ENCODE assay signal across 20 cellular contexts in genomic region chr1:245173446-245174178, GRCh38. TPM values are rescaled to one million over a fixed set of nuclear protein-coding genes. Genes with fewer than 3 reads are reported as not detected.
DNase-seq lines count a peak whose midpoint lies in the region; ATAC-seq, FAIRE-seq and TF ChIP-seq lines count a peak whose summit lies in the region.
"Had no signal": no experiment of that assay in that cellular context is flagged by ENCODE, and none has a peak within 500 bp of the region (broad histone marks: within the 10 kb centered on the region; RNA-seq: fewer than 3 reads in every experiment).

No MANE protein-coding gene starts in this region.

- CTCF ChIA-PET in HepG2 (lab: Yijun Ruan, JAX; ENCODE audit: low intra/inter-chr PET ratio, low total read pairs) = no interaction called here

- ATAC-seq in right lobe of liver = peak in 3 of 4 donors; percentile 14 to 57 (median 19)
- no peak for ATAC-seq in HepG2
- ATAC-seq in left lung = peak; percentile 45
- peak; percentile 53 for ATAC-seq in upper lobe of right lung
- no peak for ATAC-seq in HG02759 (IDR thresholded peaks at IDR 0.05; ENCODE audit: unreplicated experiment)
- ATAC-seq: HCT116 had no signal

- no peak overlapping the region for H3K9ac ChIP-seq in HepG2 (ENCODE audit: insufficient read depth, low read depth, low read length)
- H3K9ac ChIP-seq: parathyroid adenoma had no signal

- H3K27ac ChIP-seq in right lobe of liver (no peak overlapping the region), HepG2 (ENCODE audit: extremely low read length, insufficient read depth, low read length) (no peak overlapping the region), left lung (no peak overlapping the region), upper lobe of right lung (no peak overlapping the region)
- H3K27ac ChIP-seq: dorsolateral prefrontal cortex, parathyroid adenoma, PC-9 had no signal

- TF ChIP-seq RAD21 in HepG2 (CRISPR knock-in tag; IDR thresholded peaks at IDR 0.05) = no peak

- H3K27me3 ChIP-seq in right lobe of liver (no peaks in the 10 kb centered on the region), HepG2 (ENCODE audit: control insufficient read depth in 1 of 2, insufficient read depth in 2 of 2, low read length in 2 of 2) (no peaks in the 10 kb centered on the region; a peak in 1 of 5 replicates), left lung (no peaks in the 10 kb centered on the region), upper lobe of right lung (no peaks in the 10 kb centered on the region)
- H3K27me3 ChIP-seq: dorsolateral prefrontal cortex had no signal

- FAIRE-seq in HepG2 (lab: Jason Lieb, UNC) = no peak

- no peak for TF ChIP-seq CTCF in right lobe of liver (IDR thresholded peaks at IDR 0.05)
- no peak for TF ChIP-seq CTCF in HepG2 (CRISPR knock-in tag; IDR thresholded peaks at IDR 0.05)
- TF ChIP-seq CTCF in left lung (IDR thresholded peaks at IDR 0.05) = no peak
- no peak for TF ChIP-seq CTCF in upper lobe of right lung (IDR thresholded peaks at IDR 0.05)

- no peak overlapping the region for H3K4me2 ChIP-seq in HepG2 (ENCODE audit: low read depth, low read length)
- H3K4me2 ChIP-seq: PC-9 had no signal

- TF ChIP-seq POLR2A in right lobe of liver (IDR thresholded peaks at IDR 0.05) = no peak
- TF ChIP-seq POLR2A in HepG2 (IDR thresholded peaks at IDR 0.05; ENCODE audit: insufficient read depth in 1 of 2, low read depth in 2 of 2, low read length in 2 of 2) = no peak

- no peaks in the 10 kb centered on the region for H3K79me2 ChIP-seq in HepG2 (ENCODE audit: insufficient read depth, low read length)
- H3K79me2 ChIP-seq: parathyroid adenoma had no signal

- intact Hi-C loops in right lobe of liver (cut with DNase I) = no loop called here
- intact Hi-C loops in HepG2 (cut with micrococcal nuclease; ENCODE audit: unreplicated experiment) = no loop called here
- intact Hi-C loops in left lung (cut with DNase I) = no loop called here
- intact Hi-C loops in upper lobe of right lung (cut with DNase I) = no loop called here

- H3K36me3 ChIP-seq in right lobe of liver (no peaks in the 10 kb centered on the region), HepG2 (replicated peaks in 1 of 2; ENCODE audit: control insufficient read depth in 1 of 2, insufficient read depth in 2 of 2, low read length in 2 of 2) (no peaks in the 10 kb centered on the region), left lung (no peaks in the 10 kb centered on the region), upper lobe of right lung (no peaks in the 10 kb centered on the region)

- WGBS in right lobe of liver (ENCODE audit: insufficient coverage, low coverage, low lambda C conversion rate, missing lambda C conversion rate) = 42% methylated on average over 16 of the region's 21 CpGs
- 49% methylated on average over 19 of the region's 21 CpGs for WGBS in HepG2 (ENCODE audit: low lambda C conversion rate)

- DNase-seq in right lobe of liver = no peak
- no peak for DNase-seq in HepG2 (ENCODE audit: low spot score)
- peak; percentile 95 for DNase-seq in NCI-H69 (lab: John Stamatoyannopoulos, UW)
- no peak for DNase-seq in left lung
- no peak for DNase-seq in upper lobe of right lung
- DNase-seq in NCI-H2171 treated with DMSO at 0.1 percent for 48 hours (lab: John Stamatoyannopoulos, UW) = no peak
- DNase-seq in stimulated activated CD4-positive, alpha-beta T cell treated with anti-CD3 and anti-CD28 coated beads, Interleukin-12 subunit alpha, Interleukin-12 subunit beta, amount 100 ng/mL, for 4 hours = no peak
- DNase-seq: activated CD4-positive, alpha-beta T cell treated with anti-CD3 and anti-CD28 coated beads for 48 hours; activated effector memory CD4-positive, alpha-beta T cell treated with Interleukin-2 at 50 U/mL for 16 hours; caudate nucleus; dorsolateral prefrontal cortex; erythroblast; NCI-H1694; NCI-H524; PC-9; stimulated activated CD4-positive, alpha-beta T cell treated with anti-CD3 and anti-CD28 coated beads, Interleukin-4, amount 100 ng/mL, for 1 hour; substantia nigra had no signal

- BruUV-seq in HepG2 (replicated peaks; lab: Mats Ljungman, UMichigan) = no TSS peak

- H2AFZ ChIP-seq in HepG2 (ENCODE audit: low read length) = no peak overlapping the region
- H2AFZ ChIP-seq: parathyroid adenoma, PC-9 had no signal

- in situ Hi-C loops in HepG2 (cut with HindIII; ENCODE audit: extremely low pct_ligation_motif_present, low pct_unique_long_range_greater_than_20kb) = loop anchor here (25.0 kb wide), 1 partner anchor 1314 kb away; no protein-coding TSS in a partner anchor

- H3K4me3 ChIP-seq in right lobe of liver = no peak overlapping the region
- no peak overlapping the region for H3K4me3 ChIP-seq in HepG2 (replicated peaks in 1 of 3; ENCODE audit: insufficient read depth in 1 of 3, low read depth in 2 of 3, low read length in 3 of 3)
- no peak overlapping the region for H3K4me3 ChIP-seq in left lung
- H3K4me3 ChIP-seq in upper lobe of right lung = no peak overlapping the region
- H3K4me3 ChIP-seq: dorsolateral prefrontal cortex, PC-9 had no signal

- no peaks in the 10 kb centered on the region for H4K20me1 ChIP-seq in HepG2 (ENCODE audit: insufficient read depth, low read length)

- H3K4me1 ChIP-seq in right lobe of liver (no peaks in the 10 kb centered on the region), HepG2 (ENCODE audit: insufficient read depth, low read length) (no peaks in the 10 kb centered on the region), left lung (peaks cover 0 to under 1% of the 10 kb centered on the region in 2 donors), upper lobe of right lung (no peaks in the 10 kb centered on the region)
- H3K4me1 ChIP-seq: parathyroid adenoma had no signal

- TF ChIP-seq EP300 in HepG2 (IDR thresholded peaks at IDR 0.05; ENCODE audit: low read depth in 2 of 2, low read length in 2 of 2) (no peak), HepG2 (CRISPR knock-in tag; IDR thresholded peaks at IDR 0.05; ENCODE audit: borderline replicate concordance) (no peak)

- H3K9me3 ChIP-seq in right lobe of liver (no peaks in the 10 kb centered on the region), HepG2 (ENCODE audit: low read length) (no peaks in the 10 kb centered on the region), left lung (no peaks in the 10 kb centered on the region), upper lobe of right lung (no peaks in the 10 kb centered on the region)

- POLR2A ChIA-PET in HepG2 (lab: Yijun Ruan, JAX) = no interaction called here

TF ChIP-seq in HepG2, 621 proteins besides CTCF, POLR2A, EP300 and RAD21 (continues in another document):
- TF ChIP-seq ZNF788 (CRISPR knock-in tag; IDR thresholded peaks at IDR 0.05; ENCODE audit: borderline replicate concordance) (no peak), ZFP82 (CRISPR knock-in tag; IDR thresholded peaks at IDR 0.05; ENCODE audit: borderline replicate concordance) (no peak), ZNF230 (CRISPR knock-in tag; IDR thresholded peaks at IDR 0.05) (no peak), ZNF720 (CRISPR knock-in tag; IDR thresholded peaks at IDR 0.05) (no peak), SIN3A (IDR thresholded peaks at IDR 0.05; ENCODE audit: borderline replicate concordance, low read depth, low read length) (no peak), DRAP1 (CRISPR knock-in tag; IDR thresholded peaks at IDR 0.05) (no peak), WIZ (CRISPR knock-in tag; IDR thresholded peaks at IDR 0.05) (no peak), MAFG (CRISPR knock-in tag; IDR thresholded peaks at IDR 0.05) (no peak), BATF2 (CRISPR knock-in tag; IDR thresholded peaks at IDR 0.05) (no peak), CHCHD3 (CRISPR knock-in tag; IDR thresholded peaks at IDR 0.05) (no peak)

RNA-seq across cellular contexts. Expression of gene KIF26B, which starts 18.8 kb away (rescaled TPM):
- under 1 TPM; 0.31 to 0.55 (median 0.35) TPM for total RNA-seq in right lobe of liver
- total RNA-seq in HepG2 (2016; rRNA removed; fragmentation: Illumina TruSeq; extraction: Trizol) = 0.03 and 0.09 TPM in 2 replicates
- 0.20 TPM in 1 of 2 replicates, not detected in the other for total RNA-seq in HepG2 (2016; cell fraction: cytosol; rRNA removed; fragmentation: Illumina TruSeq; extraction: Trizol; ENCODE audit: low read depth)
- 0.06 and 0.07 TPM in 2 replicates for total RNA-seq in HepG2 (2016; cell fraction: insoluble cytoplasmic fraction; rRNA removed; fragmentation: Illumina TruSeq; extraction: Trizol)
- 0.09 and 0.10 TPM in 2 replicates for total RNA-seq in HepG2 (2016; cell fraction: membrane; rRNA removed; fragmentation: Illumina TruSeq; extraction: Trizol)
- 0.06 and 0.09 TPM in 2 replicates for total RNA-seq in HepG2 (2016; cell fraction: nucleus; rRNA removed; fragmentation: Illumina TruSeq; extraction: Trizol)
- polyA plus RNA-seq in HepG2 (2011; rRNA removed) = 0.08 and 0.09 TPM in 2 replicates
- polyA plus RNA-seq in HepG2 (2011; cell fraction: cytosol; rRNA removed) = 0.03 and 0.05 TPM in 2 replicates
- polyA plus RNA-seq in HepG2 (2011; cell fraction: nucleus; rRNA removed) = 0.39 and 0.78 TPM in 2 replicates
- 0.23 and 0.25 TPM in 2 replicates for polyA plus RNA-seq in HepG2 (2012)
- polyA plus RNA-seq in HepG2 (2016; cell fraction: cytosol; fragmentation: Illumina TruSeq; extraction: Trizol; ENCODE audit: low read depth) = not detected in 2 replicates
- 0.10 TPM in 1 of 2 replicates, not detected in the other for polyA plus RNA-seq in HepG2 (2016; cell fraction: insoluble cytoplasmic fraction; fragmentation: Illumina TruSeq; extraction: Trizol; ENCODE audit: low read depth)
- polyA plus RNA-seq in HepG2 (2016; cell fraction: membrane; fragmentation: Illumina TruSeq; extraction: Trizol; ENCODE audit: low read depth) = not detected in 2 replicates
- 0.15 TPM in 1 of 2 replicates, not detected in the other for polyA plus RNA-seq in HepG2 (2016; cell fraction: nucleus; fragmentation: Illumina TruSeq; extraction: Trizol; ENCODE audit: insufficient read depth, low read depth)
- polyA minus RNA-seq in HepG2 (2011; rRNA and poly(A)+ RNA removed; ENCODE audit: low replicate concordance) = 0.02 and 0.26 TPM in 2 replicates
- polyA minus RNA-seq in HepG2 (2011; cell fraction: cytosol; rRNA and poly(A)+ RNA removed) = 0.09 and 0.20 TPM in 2 replicates
- polyA minus RNA-seq in HepG2 (2011; cell fraction: nucleus; rRNA and poly(A)+ RNA removed) = 0.39 and 1.2 TPM in 2 replicates
- total RNA-seq in left lung = 10 to 100 TPM in 1 of 2 donors, 1 to 10 TPM in 1; 7.6 to 28.3 TPM
- total RNA-seq in upper lobe of right lung = 3.4 TPM

Comparison
In these comparisons a context has a peak if more than half of its experiments do, and no peak if none do; other contexts are left out.
1. ATAC-seq: peak in right lobe of liver (3 of 4), left lung (single experiment) and upper lobe of right lung (single experiment); none in HepG2 (single experiment) and HG02759 (single experiment).